ENCODE assay signal across 14 cellular contexts in genomic region chr10:113329121-113329596, GRCh38.
DNase-seq lines count a peak whose midpoint lies in the region; ATAC-seq and TF ChIP-seq lines count a peak whose summit lies in the region.
"Had no signal": no experiment of that assay in that cellular context is flagged by ENCODE, and none has a peak within 500 bp of the region (broad histone marks: within the 10 kb centered on the region; RNA-seq: fewer than 3 reads in every experiment).

No MANE protein-coding gene starts in this region.

- H3K36me3 Mint-ChIP-seq in natural killer cell treated with Interleukin-12 subunit alpha and Interleukin-12 subunit beta and Interleukin-15 and Interleukin-18, amount 100 ng/mL, for 72 hours = peaks cover 5% of the 10 kb centered on the region
- H3K36me3 Mint-ChIP-seq: activated naive CD8-positive, alpha-beta T cell treated with anti-CD3 and anti-CD28 coated beads, Interleukin-2, amount 10 ng/mL, durations not matched to agents 7 days and 5 days had no signal

- H3K4me3 Mint-ChIP-seq in natural killer cell treated with Interleukin-12 subunit alpha and Interleukin-12 subunit beta and Interleukin-15 and Interleukin-18, amount 100 ng/mL, for 72 hours = no peak overlapping the region
- H3K4me3 Mint-ChIP-seq: activated naive CD8-positive, alpha-beta T cell treated with anti-CD3 and anti-CD28 coated beads, Interleukin-2, amount 10 ng/mL, durations not matched to agents 7 days and 5 days; WTC11 had no signal

- peaks cover 0 to 24% of the 10 kb centered on the region in 2 donors for H3K27me3 Mint-ChIP-seq in natural killer cell treated with Interleukin-12 subunit alpha and Interleukin-12 subunit beta and Interleukin-15 and Interleukin-18, amount 100 ng/mL, for 72 hours
- H3K27me3 Mint-ChIP-seq: activated naive CD8-positive, alpha-beta T cell treated with anti-CD3 and anti-CD28 coated beads, Interleukin-2, amount 10 ng/mL, durations not matched to agents 7 days and 5 days had no signal

- H3K9ac ChIP-seq in adipocyte (ENCODE audit: low read length) = peak overlapping the region; percentile 50

- ATAC-seq in HG03095 (IDR thresholded peaks at IDR 0.05; ENCODE audit: unreplicated experiment) = no peak
- no peak for ATAC-seq in natural killer cell treated with Interleukin-12 subunit alpha and Interleukin-12 subunit beta and Interleukin-15 and Interleukin-18, amount 100 ng/mL, for 72 hours
- ATAC-seq: WTC11 had no signal

- peaks cover 3 to 7% of the 10 kb centered on the region in 2 donors for H3K4me1 Mint-ChIP-seq in natural killer cell treated with Interleukin-12 subunit alpha and Interleukin-12 subunit beta and Interleukin-15 and Interleukin-18, amount 100 ng/mL, for 72 hours (ENCODE audit: low read depth in 2 of 2)
- H3K4me1 Mint-ChIP-seq: activated naive CD8-positive, alpha-beta T cell treated with anti-CD3 and anti-CD28 coated beads, Interleukin-2, amount 10 ng/mL, durations not matched to agents 7 days and 5 days had no signal

- H3K9me3 Mint-ChIP-seq in natural killer cell treated with Interleukin-12 subunit alpha and Interleukin-12 subunit beta and Interleukin-15 and Interleukin-18, amount 100 ng/mL, for 72 hours = no peaks in the 10 kb centered on the region
- H3K9me3 Mint-ChIP-seq: activated naive CD8-positive, alpha-beta T cell treated with anti-CD3 and anti-CD28 coated beads, Interleukin-2, amount 10 ng/mL, durations not matched to agents 7 days and 5 days had no signal

- H3K36me3 ChIP-seq in adipocyte (ENCODE audit: control insufficient read depth, insufficient read depth, low read length, severe bottlenecking) = no peaks in the 10 kb centered on the region
- H3K36me3 ChIP-seq: left ventricle myocardium inferior had no signal

- DNase-seq in GM04503 (ENCODE audit: low read depth) (peak; percentile 93), adipocyte (ENCODE audit: low read depth) (peak; percentile 89), foreskin fibroblast (peak; percentile 70 to 79), smooth muscle cell of the brain vasculature (ENCODE audit: low read depth, low spot score) (peak; percentile 20), NCI-H146 (lab: John Stamatoyannopoulos, UW) (no peak), RKO (ENCODE audit: low spot score) (no peak)
- DNase-seq in natural killer cell treated with Interleukin-12 subunit alpha and Interleukin-12 subunit beta and Interleukin-15 and Interleukin-18, amount 100 ng/mL, for 72 hours (ENCODE audit: low spot score) = no peak
- DNase-seq: activated naive CD8-positive, alpha-beta T cell treated with anti-CD3 and anti-CD28 coated beads, Interleukin-2, amount 10 ng/mL, durations not matched to agents 7 days and 5 days; left ventricle myocardium inferior; NCI-H2107; NK-92 treated with Interleukin-12 subunit alpha and Interleukin-12 subunit beta, amount 100 ng/mL, for 24 hours had no signal

- peaks cover 9% of the 10 kb centered on the region for H3K9me3 ChIP-seq in adipocyte (ENCODE audit: control insufficient read depth, low read length)

- H3K4me1 ChIP-seq in adipocyte (ENCODE audit: control insufficient read depth, insufficient read depth, low read length) = peaks cover 46% of the 10 kb centered on the region

- H3K4me3 ChIP-seq in adipocyte (ENCODE audit: low read length) = no peak overlapping the region
- H3K4me3 ChIP-seq in foreskin fibroblast (ENCODE audit: low read depth in 1 of 2, low read length in 2 of 2) = no peak overlapping the region
- H3K4me3 ChIP-seq: left ventricle myocardium inferior, SK-N-MC had no signal

- H3K27ac Mint-ChIP-seq in natural killer cell treated with Interleukin-12 subunit alpha and Interleukin-12 subunit beta and Interleukin-15 and Interleukin-18, amount 100 ng/mL, for 72 hours = no peak overlapping the region
- H3K27ac Mint-ChIP-seq: activated naive CD8-positive, alpha-beta T cell treated with anti-CD3 and anti-CD28 coated beads, Interleukin-2, amount 10 ng/mL, durations not matched to agents 7 days and 5 days; WTC11 had no signal

- no peaks in the 10 kb centered on the region for H3K27me3 ChIP-seq in adipocyte (replicated peaks; ENCODE audit: control insufficient read depth, insufficient read depth, low read length)

- TF ChIP-seq CTCF in foreskin fibroblast (IDR thresholded peaks at IDR 0.05; ENCODE audit: low read depth, low read length) = no peak

Comparison
In these comparisons a context has a peak if more than half of its experiments do, and no peak if none do; other contexts are left out.
1. DNase-seq: peak in GM04503 (single experiment), adipocyte (single experiment), foreskin fibroblast (2 of 2) and smooth muscle cell of the brain vasculature (single experiment); none in NCI-H146 (single experiment), natural killer cell treated with Interleukin-12 subunit alpha and Interleukin-12 subunit beta and Interleukin-15 and Interleukin-18, amount 100 ng/mL, for 72 hours (single experiment) and RKO (single experiment).